ENCODE assay signal across 1 cellular context in genomic region chr6:125899726-125900182, GRCh38.
TF ChIP-seq lines count a peak whose summit lies in the region.

No MANE protein-coding gene starts in this region.

TF ChIP-seq in GM23338, 12 proteins besides CTCF, POLR2A, EP300 and RAD21 (continued from another document):
- TF ChIP-seq REST (IDR thresholded peaks at IDR 0.05; ENCODE audit: unreplicated experiment) (no peak), EZH2 (IDR thresholded peaks at IDR 0.05; ENCODE audit: low read depth, unreplicated experiment) (no peak), NANOG (IDR thresholded peaks at IDR 0.05; ENCODE audit: borderline replicate concordance) (no peak), JUNB (IDR thresholded peaks at IDR 0.05; ENCODE audit: unreplicated experiment) (no peak), ETS1 (IDR thresholded peaks at IDR 0.05) (no peak)
